12 cellular contexts compared by ENCODE assay signal in genomic region chr11:117670924-117671323, GRCh38.
"Had no signal": no experiment of that assay in that cellular context is flagged by ENCODE, and none has a peak within 500 bp of the region (broad histone marks: within the 10 kb centered on the region; RNA-seq: fewer than 3 reads in every experiment).

No MANE protein-coding gene starts in this region.

- H3K9me3 ChIP-seq: esophagus squamous epithelium, pancreas, testis had no signal

- H3K4me1 ChIP-seq: esophagus squamous epithelium, pancreas had no signal

- ATAC-seq: pancreas had no signal

- H3K36me3 ChIP-seq: brain microvascular endothelial cell, esophagus squamous epithelium, pancreas had no signal

- H3K4me3 ChIP-seq: esophagus squamous epithelium, pancreas, testis had no signal

- H3K27me3 ChIP-seq: brain microvascular endothelial cell, pancreas, testis had no signal

- H3K27ac ChIP-seq: brain microvascular endothelial cell, esophagus squamous epithelium, pancreas, testis had no signal

- DNase-seq: activated CD4-positive, alpha-beta T cell treated with anti-CD3 and anti-CD28 coated beads, Interleukin-2, amount 50 U/mL, for 1 hour; activated CD4-positive, CD25-positive, alpha-beta regulatory T cell; activated naive CD4-positive, alpha-beta T cell treated with anti-CD3 and anti-CD28 coated beads, Interleukin-2, amount 50 U/mL, for 16 hours; brain microvascular endothelial cell; cerebellar nuclear complex; esophagus squamous epithelium; foreskin fibroblast; glutamatergic neuron; pancreas; stimulated activated CD4-positive, alpha-beta T cell treated with anti-CD3 and anti-CD28 coated beads, Interleukin-2, amount 100 ng/mL, for 48 hours; stimulated activated naive CD4-positive, alpha-beta T cell treated with Interleukin-2 at 50 U/mL for 16 hours; testis had no signal
